In genomic region chr1:243288062-243288461, GRCh38 we compare ENCODE assay signal across 10 cellular contexts. TPM values are rescaled to one million over a fixed set of nuclear protein-coding genes. Genes with fewer than 3 reads are reported as not detected.
A peak's percentile ranks its signal among the peaks of the same experiment; 100 is the strongest.
DNase-seq lines count a peak whose midpoint lies in the region; ATAC-seq and TF ChIP-seq lines count a peak whose summit lies in the region.
"Had no signal": no experiment of that assay in that cellular context is flagged by ENCODE, and none has a peak within 500 bp of the region (broad histone marks: within the 10 kb centered on the region; RNA-seq: fewer than 3 reads in every experiment).

No MANE protein-coding gene starts in this region.

- H2AFZ ChIP-seq in mesenchymal stem cell (ENCODE audit: low read depth, low read length) = no peak overlapping the region

- no peak for ATAC-seq in GM21825 (IDR thresholded peaks at IDR 0.05; ENCODE audit: unreplicated experiment)

- H3K18ac ChIP-seq in mesenchymal stem cell (ENCODE audit: low read depth in 1 of 2, low read length in 2 of 2) = peak overlapping the region in 1 of 2 experiments; percentile 37

- H3K14ac ChIP-seq in mesenchymal stem cell (ENCODE audit: low read length in 2 of 2) = no peak overlapping the region

- DNase-seq in CD14-positive monocyte (ENCODE audit: low spot score) (no peak), HFFc6 (no peak), mesenchymal stem cell (no peak), HPDE6-E6E7 (ENCODE audit: extremely low spot score) (no peak), ureter (ENCODE audit: low spot score) (no peak), UCSD-AML1 (lab: John Stamatoyannopoulos, UW; ENCODE audit: unreplicated experiment) (no peak)
- no peak for DNase-seq in activated naive CD8-positive, alpha-beta T cell treated with anti-CD3 and anti-CD28 coated beads for 36 hours
- DNase-seq: NCI-H1436 treated with DMSO at 0.1 percent for 48 hours, substantia nigra had no signal

- H3K4me1 Mint-ChIP-seq in CD14-positive monocyte = peaks cover 54% of the 10 kb centered on the region
- H3K4me1 Mint-ChIP-seq in HFFc6 (ENCODE audit: low read depth) = peaks cover 84% of the 10 kb centered on the region
- peaks cover 21% of the 10 kb centered on the region for H3K4me1 Mint-ChIP-seq in activated naive CD8-positive, alpha-beta T cell treated with anti-CD3 and anti-CD28 coated beads for 36 hours

- H3K23ac ChIP-seq in mesenchymal stem cell (ENCODE audit: low read length in 2 of 2) = no peak overlapping the region

- peak overlapping the region in 1 of 2 experiments; percentile 5 for H2BK12ac ChIP-seq in mesenchymal stem cell (ENCODE audit: low read length in 2 of 2)

- peaks cover 2% of the 10 kb centered on the region for H3K4me1 ChIP-seq in mesenchymal stem cell (ENCODE audit: control insufficient read depth, insufficient read depth, low read depth, low read length)

- H3K27me3 Mint-ChIP-seq in CD14-positive monocyte (ENCODE audit: low read depth in 3 of 3) (no peaks in the 10 kb centered on the region), HFFc6 (ENCODE audit: insufficient read depth) (no peaks in the 10 kb centered on the region; the same call in 1 of the 2 replicates)
- no peaks in the 10 kb centered on the region for H3K27me3 Mint-ChIP-seq in activated naive CD8-positive, alpha-beta T cell treated with anti-CD3 and anti-CD28 coated beads for 36 hours

- peak overlapping the region; percentile 78 for H3K27ac ChIP-seq in mesenchymal stem cell (ENCODE audit: low read length, poor library complexity, severe bottlenecking)

- H4K91ac ChIP-seq in mesenchymal stem cell (ENCODE audit: low read length) = no peak overlapping the region

- no peaks in the 10 kb centered on the region for H3K27me3 ChIP-seq in mesenchymal stem cell (ENCODE audit: control insufficient read depth in 1 of 2, insufficient read depth in 1 of 2, low read length in 2 of 2)

- peaks cover 42 to 48% of the 10 kb centered on the region in 2 donors for H3K36me3 Mint-ChIP-seq in CD14-positive monocyte
- H3K36me3 Mint-ChIP-seq in HFFc6 (ENCODE audit: low read depth) = peaks cover 54% of the 10 kb centered on the region
- peaks cover 77% of the 10 kb centered on the region for H3K36me3 Mint-ChIP-seq in activated naive CD8-positive, alpha-beta T cell treated with anti-CD3 and anti-CD28 coated beads for 36 hours

- 55% methylated on average over 6 of the region's 6 CpGs for WGBS in mesenchymal stem cell

- H3K27ac Mint-ChIP-seq in CD14-positive monocyte (peak overlapping the region; percentile 98 to 100 (median 99)), HFFc6 (peak overlapping the region; percentile 93)
- H3K27ac Mint-ChIP-seq in activated naive CD8-positive, alpha-beta T cell treated with anti-CD3 and anti-CD28 coated beads for 36 hours = peak overlapping the region; percentile 86

- no peak overlapping the region for H3K4me2 ChIP-seq in mesenchymal stem cell (ENCODE audit: low read length, poor library complexity, severe bottlenecking)

- H2AK5ac ChIP-seq in mesenchymal stem cell (ENCODE audit: low read length, severe bottlenecking) = no peak overlapping the region

- peaks cover 3 to 72% of the 10 kb centered on the region in 2 experiments for H3K36me3 ChIP-seq in mesenchymal stem cell (ENCODE audit: control insufficient read depth in 1 of 2, insufficient read depth in 2 of 2, low read depth in 1 of 2, low read length in 2 of 2)

- no peak for TF ChIP-seq CTCF in CD14-positive monocyte (IDR thresholded peaks at IDR 0.05)
- no peak for TF ChIP-seq CTCF in HFFc6 (IDR thresholded peaks at IDR 0.05)

- H3K4me3 ChIP-seq in mesenchymal stem cell (ENCODE audit: insufficient read depth in 1 of 2, low read depth in 1 of 2, low read length in 2 of 2) = no peak overlapping the region

- H2BK5ac ChIP-seq in mesenchymal stem cell (ENCODE audit: low read depth, low read length, poor library complexity, severe bottlenecking) = no peak overlapping the region

- intact Hi-C loops in CD14-positive monocyte (cut with micrococcal nuclease) = loop anchor here in 1 of 2 donors (5.0 to 10.0 kb wide), 2 partner anchors 36 to 187 kb away; no protein-coding TSS in a partner anchor

- H3K79me1 ChIP-seq in mesenchymal stem cell (replicated peaks; ENCODE audit: low read length, poor library complexity, severe bottlenecking) = peaks cover 8% of the 10 kb centered on the region

- peak overlapping the region; percentile 66 for H3K9ac ChIP-seq in mesenchymal stem cell (ENCODE audit: low read length)

- H2BK120ac ChIP-seq in mesenchymal stem cell (ENCODE audit: low read depth, low read length) = peak overlapping the region; percentile 61

- no peaks in the 10 kb centered on the region for H3K9me3 ChIP-seq in mesenchymal stem cell (ENCODE audit: control insufficient read depth, low read length)

- no peak overlapping the region for H2BK15ac ChIP-seq in mesenchymal stem cell (ENCODE audit: low read depth, poor library complexity, severe bottlenecking)

- H4K8ac ChIP-seq in mesenchymal stem cell (ENCODE audit: low read length) = no peak overlapping the region

- H3K9me3 Mint-ChIP-seq in CD14-positive monocyte (peaks cover 0 to 3% (median 0%) of the 10 kb centered on the region in 7 donors), HFFc6 (no peaks in the 10 kb centered on the region; the same call in 1 of the 2 replicates)
- H3K9me3 Mint-ChIP-seq in activated naive CD8-positive, alpha-beta T cell treated with anti-CD3 and anti-CD28 coated beads for 36 hours = peaks cover 6% of the 10 kb centered on the region

- peak overlapping the region in 1 of 2 experiments; percentile 17 for H3K4ac ChIP-seq in mesenchymal stem cell (ENCODE audit: low read depth in 1 of 2, low read length in 2 of 2)

- peak overlapping the region; percentile 20 to 83 for H3K4me3 Mint-ChIP-seq in CD14-positive monocyte
- H3K4me3 Mint-ChIP-seq in HFFc6 = peak overlapping the region; percentile 74
- H3K4me3 Mint-ChIP-seq in activated naive CD8-positive, alpha-beta T cell treated with anti-CD3 and anti-CD28 coated beads for 36 hours = no peak overlapping the region

RNA-seq across cellular contexts. Expression of gene SDCCAG8, which starts 32.2 kb away (rescaled TPM):
- 10 to 100 TPM; 33.2 to 34.4 TPM for polyA plus RNA-seq in CD14-positive monocyte
- 10 to 100 TPM; 22.3 to 31.2 (median 26.1) TPM for total RNA-seq in HFFc6 (2021; fragmentation: NEBNext Ultra II Directional; extraction: Animal tissue kit (Norgen Biotek cat#: 25700))
- 10 to 100 TPM; 24.2 to 24.7 TPM for total RNA-seq in activated naive CD8-positive, alpha-beta T cell treated with anti-CD3 and anti-CD28 coated beads for 36 hours
- 36.2 TPM for polyA plus RNA-seq in mesenchymal stem cell (2013, experiment 1 of 2)
- 35.7 TPM for polyA plus RNA-seq in mesenchymal stem cell (2013, experiment 2 of 2)
- total RNA-seq in ureter = 54.1 TPM

RNA-seq across cellular contexts. Expression of gene CEP170, which starts 33.0 kb away (rescaled TPM):
- polyA plus RNA-seq in CD14-positive monocyte = 10 to 100 TPM; 13.7 to 17.4 TPM
- total RNA-seq in HFFc6 (2021; fragmentation: NEBNext Ultra II Directional; extraction: Animal tissue kit (Norgen Biotek cat#: 25700)) = 100 to 1,000 TPM in 5 of 6 experiments, 10 to 100 TPM in 1; 98.6 to 131 (median 117) TPM
- 10 to 100 TPM; 44.3 to 47.4 TPM for total RNA-seq in activated naive CD8-positive, alpha-beta T cell treated with anti-CD3 and anti-CD28 coated beads for 36 hours
- polyA plus RNA-seq in mesenchymal stem cell (2013, experiment 1 of 2) = 67.0 TPM
- polyA plus RNA-seq in mesenchymal stem cell (2013, experiment 2 of 2) = 67.2 TPM
- total RNA-seq in ureter = 40.8 TPM
